In the genomic region with DNA sequence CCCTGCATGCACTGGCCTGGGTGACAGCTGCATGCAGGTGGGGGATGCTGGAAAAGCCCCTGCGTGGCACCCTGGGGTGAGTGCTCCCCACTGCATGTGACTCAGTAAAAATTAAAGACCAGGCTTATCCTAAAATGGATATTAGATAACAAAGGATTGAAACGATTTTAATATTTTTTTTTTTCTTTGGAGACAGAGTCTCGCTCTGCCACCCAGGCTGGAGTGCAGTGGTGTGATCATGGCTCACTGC, we compare ENCODE assay signal across 1 cellular context.
TF ChIP-seq lines count a peak whose summit lies in the region.

No MANE protein-coding gene starts in this region.

TF ChIP-seq in K562, 482 proteins besides CTCF, POLR2A, EP300 and RAD21 (continued from another document):
- TF ChIP-seq, protein P1, sequence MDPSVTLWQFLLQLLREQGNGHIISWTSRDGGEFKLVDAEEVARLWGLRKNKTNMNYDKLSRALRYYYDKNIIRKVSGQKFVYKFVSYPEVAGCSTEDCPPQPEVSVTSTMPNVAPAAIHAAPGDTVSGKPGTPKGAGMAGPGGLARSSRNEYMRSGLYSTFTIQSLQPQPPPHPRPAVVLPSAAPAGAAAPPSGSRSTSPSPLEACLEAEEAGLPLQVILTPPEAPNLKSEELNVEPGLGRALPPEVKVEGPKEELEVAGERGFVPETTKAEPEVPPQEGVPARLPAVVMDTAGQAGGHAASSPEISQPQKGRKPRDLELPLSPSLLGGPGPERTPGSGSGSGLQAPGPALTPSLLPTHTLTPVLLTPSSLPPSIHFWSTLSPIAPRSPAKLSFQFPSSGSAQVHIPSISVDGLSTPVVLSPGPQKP (CRISPR knock-in tag; IDR thresholded peaks at IDR 0.05), result no peak
